Comparison of ENCODE assay signal across 10 cellular contexts in genomic region chr4:105059337-105059736, GRCh38.
DNase-seq lines count a peak whose midpoint lies in the region; ATAC-seq and TF ChIP-seq lines count a peak whose summit lies in the region.
"Had no signal": no experiment of that assay in that cellular context is flagged by ENCODE, and none has a peak within 500 bp of the region (broad histone marks: within the 10 kb centered on the region; RNA-seq: fewer than 3 reads in every experiment).

No MANE protein-coding gene starts in this region.

- H3K9me3 ChIP-seq in psoas muscle, result no peaks in the 10 kb centered on the region
- H3K9me3 ChIP-seq: stomach had no signal

- CTCF ChIA-PET in RWPE1 (lab: Yijun Ruan, JAX), result no interaction called here

- H3K27ac ChIP-seq in RWPE1 (no peak overlapping the region), psoas muscle (no peak overlapping the region)

- no peak overlapping the region for H3K4me3 ChIP-seq in psoas muscle
- H3K4me3 ChIP-seq: stomach had no signal

- no peaks in the 10 kb centered on the region for H3K27me3 ChIP-seq in psoas muscle (ENCODE audit: insufficient read depth in 3 of 3, low read length in 2 of 3)
- H3K27me3 ChIP-seq: stomach had no signal

- DNase-seq in HT1080 (ENCODE audit: low read depth), result peak; percentile 56
- DNase-seq in kidney tubule cell (ENCODE audit: low spot score), result peak; percentile 33
- no peak for DNase-seq in cerebellar nuclear complex (lab: John Stamatoyannopoulos, UW)
- no peak for DNase-seq in RWPE1 (ENCODE audit: low spot score)
- DNase-seq in psoas muscle, result no peak
- DNase-seq in Right ventricle myocardium superior, result no peak
- DNase-seq: activated CD8-positive, alpha-beta memory T cell treated with anti-CD3 and anti-CD28 coated beads for 24 hours; stomach had no signal

- H3K36me3 ChIP-seq in psoas muscle (ENCODE audit: insufficient read depth in 1 of 2, low read depth in 1 of 2), result no peaks in the 10 kb centered on the region
- H3K36me3 ChIP-seq: stomach had no signal

- intact Hi-C loops in psoas muscle (cut with DNase I) (no loop called here), Right ventricle myocardium superior (cut with DNase I) (no loop called here)

- no peak for TF ChIP-seq CTCF in RWPE1 (conservative IDR thresholded peaks at IDR 0.05; ENCODE audit: low read depth)
- no peak for TF ChIP-seq CTCF in psoas muscle (IDR thresholded peaks at IDR 0.05)

- no peaks in the 10 kb centered on the region for H3K4me1 ChIP-seq in psoas muscle

- POLR2A ChIA-PET in RWPE1 (lab: Yijun Ruan, JAX; ENCODE audit: low non-redundant PET), result no interaction called here

- ATAC-seq in GM18861 (IDR thresholded peaks at IDR 0.05; ENCODE audit: unreplicated experiment), result peak; percentile 24
- peak; percentile 24 for ATAC-seq in GM21619 (IDR thresholded peaks at IDR 0.05; ENCODE audit: unreplicated experiment)
- no peak for ATAC-seq in psoas muscle
- no peak for ATAC-seq in Right ventricle myocardium superior (ENCODE audit: poor library complexity)

Comparison
In these comparisons a context has a peak if more than half of its experiments do, and no peak if none do; other contexts are left out.
1. ATAC-seq: peak in GM18861 (single experiment) and GM21619 (single experiment); none in psoas muscle (0 of 4) and Right ventricle myocardium superior (single experiment).
2. DNase-seq: peak in HT1080 (single experiment) and kidney tubule cell (single experiment); none in cerebellar nuclear complex (0 of 2), RWPE1 (single experiment), psoas muscle (0 of 2) and Right ventricle myocardium superior (single experiment).